Comparison of ENCODE assay signal across 1 cellular context in the genomic region with DNA sequence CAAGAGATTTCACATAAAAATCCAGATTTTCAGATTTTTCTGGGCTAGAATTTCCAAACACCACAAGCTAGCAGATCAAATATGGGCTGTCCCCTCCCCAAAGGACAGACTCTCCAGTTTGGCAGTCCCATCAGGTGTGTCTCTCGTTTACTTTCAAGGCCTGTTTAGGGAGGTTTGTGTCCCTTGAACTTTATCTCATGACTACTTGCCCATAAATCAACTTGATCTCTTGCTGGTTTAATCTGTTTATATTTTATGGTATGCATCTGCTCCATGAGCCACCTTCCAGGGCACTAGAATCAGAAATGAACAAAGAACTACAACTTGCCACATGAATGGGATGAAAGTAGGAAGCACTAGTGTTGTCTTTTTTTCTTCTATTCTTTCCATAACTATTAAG.
A peak's percentile ranks its signal among the peaks of the same experiment; 100 is the strongest.
TF ChIP-seq lines count a peak whose summit lies in the region.

No MANE protein-coding gene starts in this region.

TF ChIP-seq in HEK293, 187 proteins besides CTCF, POLR2A, EP300 and RAD21:
- TF ChIP-seq EGR2 (tag by site-specific recombination; IDR thresholded peaks at IDR 0.05; ENCODE audit: low read depth) (no peak), ZNF2 (tag by site-specific recombination; IDR thresholded peaks at IDR 0.05) (no peak)
- TF ChIP-seq, protein P1, sequence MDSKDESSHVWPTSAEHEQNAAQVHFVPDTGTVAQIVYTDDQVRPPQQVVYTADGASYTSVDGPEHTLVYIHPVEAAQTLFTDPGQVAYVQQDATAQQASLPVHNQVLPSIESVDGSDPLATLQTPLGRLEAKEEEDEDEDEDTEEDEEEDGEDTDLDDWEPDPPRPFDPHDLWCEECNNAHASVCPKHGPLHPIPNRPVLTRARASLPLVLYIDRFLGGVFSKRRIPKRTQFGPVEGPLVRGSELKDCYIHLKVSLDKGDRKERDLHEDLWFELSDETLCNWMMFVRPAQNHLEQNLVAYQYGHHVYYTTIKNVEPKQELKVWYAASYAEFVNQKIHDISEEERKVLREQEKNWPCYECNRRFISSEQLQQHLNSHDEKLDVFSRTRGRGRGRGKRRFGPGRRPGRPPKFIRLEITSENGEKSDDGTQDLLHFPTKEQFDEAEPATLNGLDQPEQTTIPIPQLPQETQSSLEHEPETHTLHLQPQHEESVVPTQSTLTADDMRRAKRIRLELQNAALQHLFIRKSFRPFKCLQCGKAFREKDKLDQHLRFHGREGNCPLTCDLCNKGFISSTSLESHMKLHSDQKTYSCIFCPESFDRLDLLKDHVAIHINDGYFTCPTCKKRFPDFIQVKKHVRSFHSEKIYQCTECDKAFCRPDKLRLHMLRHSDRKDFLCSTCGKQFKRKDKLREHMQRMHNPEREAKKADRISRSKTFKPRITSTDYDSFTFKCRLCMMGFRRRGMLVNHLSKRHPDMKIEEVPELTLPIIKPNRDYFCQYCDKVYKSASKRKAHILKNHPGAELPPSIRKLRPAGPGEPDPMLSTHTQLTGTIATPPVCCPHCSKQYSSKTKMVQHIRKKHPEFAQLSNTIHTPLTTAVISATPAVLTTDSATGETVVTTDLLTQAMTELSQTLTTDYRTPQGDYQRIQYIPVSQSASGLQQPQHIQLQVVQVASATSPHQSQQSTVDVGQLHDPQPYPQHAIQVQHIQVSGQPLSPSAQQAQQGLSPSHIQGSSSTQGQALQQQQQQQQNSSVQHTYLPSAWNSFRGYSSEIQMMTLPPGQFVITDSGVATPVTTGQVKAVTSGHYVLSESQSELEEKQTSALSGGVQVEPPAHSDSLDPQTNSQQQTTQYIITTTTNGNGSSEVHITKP (tag by site-specific recombination; IDR thresholded peaks at IDR 0.05), result no peak
- TF ChIP-seq, protein P2, sequence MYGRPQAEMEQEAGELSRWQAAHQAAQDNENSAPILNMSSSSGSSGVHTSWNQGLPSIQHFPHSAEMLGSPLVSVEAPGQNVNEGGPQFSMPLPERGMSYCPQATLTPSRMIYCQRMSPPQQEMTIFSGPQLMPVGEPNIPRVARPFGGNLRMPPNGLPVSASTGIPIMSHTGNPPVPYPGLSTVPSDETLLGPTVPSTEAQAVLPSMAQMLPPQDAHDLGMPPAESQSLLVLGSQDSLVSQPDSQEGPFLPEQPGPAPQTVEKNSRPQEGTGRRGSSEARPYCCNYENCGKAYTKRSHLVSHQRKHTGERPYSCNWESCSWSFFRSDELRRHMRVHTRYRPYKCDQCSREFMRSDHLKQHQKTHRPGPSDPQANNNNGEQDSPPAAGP (tag by site-specific recombination; IDR thresholded peaks at IDR 0.05), result peak; percentile 90
